Comparison of ENCODE assay signal across 17 cellular contexts in the genomic region with DNA sequence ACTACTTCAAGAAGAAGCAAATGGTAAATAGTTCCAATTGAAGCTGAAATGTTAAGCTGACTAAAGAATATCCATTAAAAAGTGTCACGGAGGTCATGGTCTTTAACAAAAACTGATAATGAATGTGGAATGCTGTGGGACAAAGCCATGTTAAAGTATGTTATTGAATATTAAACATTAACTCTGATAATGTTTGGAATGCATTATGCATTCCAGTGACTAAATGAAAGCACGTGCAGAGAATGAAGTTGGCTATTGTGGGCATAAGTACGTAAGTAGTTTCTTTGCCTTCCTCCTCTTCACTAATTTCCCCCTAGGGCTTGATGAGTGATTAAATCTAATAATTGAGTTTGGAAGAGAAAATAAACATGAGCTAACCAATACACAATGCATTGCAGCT.
A peak's percentile ranks its signal among the peaks of the same experiment; 100 is the strongest.
DNase-seq lines count a peak whose midpoint lies in the region; ATAC-seq and TF ChIP-seq lines count a peak whose summit lies in the region.
"Had no signal": no experiment of that assay in that cellular context is flagged by ENCODE, and none has a peak within 500 bp of the region (broad histone marks: within the 10 kb centered on the region; RNA-seq: fewer than 3 reads in every experiment).

No MANE protein-coding gene starts in this region.

- 95% methylated on average over 1 of the region's 3 CpGs for WGBS in mesenchymal stem cell

- H3K27me3 ChIP-seq in mesenchymal stem cell (ENCODE audit: control insufficient read depth in 1 of 2, insufficient read depth in 1 of 2, low read length in 2 of 2) = no peaks in the 10 kb centered on the region
- H3K27me3 ChIP-seq: BLaER1 treated with 17β-estradiol and CSF1 and Interleukin-3, amounts not matched to agents 10 nM and 100 nM had no signal

- no peaks in the 10 kb centered on the region for H3K79me1 ChIP-seq in mesenchymal stem cell (replicated peaks; ENCODE audit: low read length, poor library complexity, severe bottlenecking)

- no peak overlapping the region for H4K91ac ChIP-seq in mesenchymal stem cell (ENCODE audit: low read length)

- H3K4me2 ChIP-seq in mesenchymal stem cell (ENCODE audit: low read length, poor library complexity, severe bottlenecking) = no peak overlapping the region
- H3K4me2 ChIP-seq: BLaER1 treated with 17β-estradiol and CSF1 and Interleukin-3, amounts not matched to agents 10 nM and 100 nM; GM23338 had no signal

- peak overlapping the region; percentile 62 for H3K27ac ChIP-seq in mesenchymal stem cell (ENCODE audit: low read length, poor library complexity, severe bottlenecking)
- H3K27ac ChIP-seq: BLaER1 treated with 17β-estradiol and CSF1 and Interleukin-3, amounts not matched to agents 10 nM and 100 nM; HL-60 had no signal

- no peak overlapping the region for H2BK5ac ChIP-seq in mesenchymal stem cell (ENCODE audit: low read depth, low read length, poor library complexity, severe bottlenecking)

- ATAC-seq in omental fat pad (ENCODE audit: low FRiP score) (no peak), GM18867 (IDR thresholded peaks at IDR 0.05; ENCODE audit: unreplicated experiment) (no peak), GM18907 (IDR thresholded peaks at IDR 0.05; ENCODE audit: unreplicated experiment) (no peak)
- ATAC-seq: GM23338 had no signal

- no peak overlapping the region for H3K9ac ChIP-seq in mesenchymal stem cell (ENCODE audit: low read length)
- H3K9ac ChIP-seq: BLaER1 treated with 17β-estradiol and CSF1 and Interleukin-3, amounts not matched to agents 10 nM and 100 nM had no signal

- H3K9me3 ChIP-seq in mesenchymal stem cell (ENCODE audit: control insufficient read depth, low read length) = peaks cover 12% of the 10 kb centered on the region

- no peak overlapping the region for H2BK12ac ChIP-seq in mesenchymal stem cell (ENCODE audit: low read length in 2 of 2)

- no peaks in the 10 kb centered on the region for H3K36me3 ChIP-seq in mesenchymal stem cell (ENCODE audit: control insufficient read depth in 1 of 2, insufficient read depth in 2 of 2, low read depth in 1 of 2, low read length in 2 of 2)
- H3K36me3 ChIP-seq: BLaER1 treated with 17β-estradiol and CSF1 and Interleukin-3, amounts not matched to agents 10 nM and 100 nM had no signal

- no peak overlapping the region for H3K4me3 ChIP-seq in mesenchymal stem cell (ENCODE audit: insufficient read depth in 1 of 2, low read depth in 1 of 2, low read length in 2 of 2)
- H3K4me3 ChIP-seq: BLaER1 treated with 17β-estradiol and CSF1 and Interleukin-3, amounts not matched to agents 10 nM and 100 nM; GM23338 had no signal

- TF ChIP-seq CTCF in omental fat pad (IDR thresholded peaks at IDR 0.05) = no peak

- in situ Hi-C loops in Caki2 (cut with HindIII; ENCODE audit: low pct_unique_long_range_greater_than_20kb, low sequenced_read_pairs) = no loop called here

- no peak overlapping the region for H4K8ac ChIP-seq in mesenchymal stem cell (ENCODE audit: low read length)

- H3K4ac ChIP-seq in mesenchymal stem cell (ENCODE audit: low read depth in 1 of 2, low read length in 2 of 2) = no peak overlapping the region

- no peak overlapping the region for H3K23ac ChIP-seq in mesenchymal stem cell (ENCODE audit: low read length in 2 of 2)

- no peak overlapping the region for H2AFZ ChIP-seq in mesenchymal stem cell (ENCODE audit: low read depth, low read length)
- H2AFZ ChIP-seq: GM23338 had no signal

- no peak overlapping the region for H2BK15ac ChIP-seq in mesenchymal stem cell (ENCODE audit: low read depth, poor library complexity, severe bottlenecking)

- no peak overlapping the region for H3K18ac ChIP-seq in mesenchymal stem cell (ENCODE audit: low read depth in 1 of 2, low read length in 2 of 2)

- no peak overlapping the region for H2BK120ac ChIP-seq in mesenchymal stem cell (ENCODE audit: low read depth, low read length)

- no peaks in the 10 kb centered on the region for H3K4me1 ChIP-seq in mesenchymal stem cell (ENCODE audit: control insufficient read depth, insufficient read depth, low read depth, low read length)
- H3K4me1 ChIP-seq: BLaER1 treated with 17β-estradiol and CSF1 and Interleukin-3, amounts not matched to agents 10 nM and 100 nM had no signal

- H3K14ac ChIP-seq in mesenchymal stem cell (ENCODE audit: low read length in 2 of 2) = no peak overlapping the region

- DNase-seq in Caki2 (ENCODE audit: low read depth) = peak; percentile 2
- peak; percentile 17 for DNase-seq in kidney glomerular epithelial cell (lab: John Stamatoyannopoulos, UW)
- no peak for DNase-seq in mesenchymal stem cell
- DNase-seq in omental fat pad (ENCODE audit: low spot score) = no peak
- no peak for DNase-seq in NCI-H524 treated with DMSO at 0.1 percent for 48 hours (lab: John Stamatoyannopoulos, UW)
- DNase-seq: 8988T; CD4-positive, CD25-positive, alpha-beta regulatory T cell; CD8-positive, alpha-beta memory T cell; COR-L47; DMS79; GDM1; HCEC 1CT had no signal

- H2AK5ac ChIP-seq in mesenchymal stem cell (ENCODE audit: low read length, severe bottlenecking) = no peak overlapping the region

Comparison
In these comparisons a context has a peak if more than half of its experiments do, and no peak if none do; other contexts are left out.
1. DNase-seq: peak in Caki2 (single experiment) and kidney glomerular epithelial cell (single experiment); none in mesenchymal stem cell (single experiment), omental fat pad (single experiment) and NCI-H524 treated with DMSO at 0.1 percent for 48 hours (single experiment).